In genomic region chr21:15978158-15978805, GRCh38 we compare ENCODE assay signal across 19 cellular contexts.
DNase-seq lines count a peak whose midpoint lies in the region; ATAC-seq and TF ChIP-seq lines count a peak whose summit lies in the region.
"Had no signal": no experiment of that assay in that cellular context is flagged by ENCODE, and none has a peak within 500 bp of the region (broad histone marks: within the 10 kb centered on the region; RNA-seq: fewer than 3 reads in every experiment).

No MANE protein-coding gene starts in this region.

- H3K4me3 ChIP-seq in BJ (ENCODE audit: low read depth, low read length) (no peak overlapping the region), IMR-90 (ENCODE audit: insufficient read depth, low read depth, low read length) (no peak overlapping the region), endocrine pancreas (ENCODE audit: control insufficient read depth, insufficient read depth, low read length) (peak overlapping the region; percentile 49), osteoblast (ENCODE audit: insufficient read depth, low read length) (no peak overlapping the region), coronary artery (no peak overlapping the region)
- H3K4me3 ChIP-seq: gastrocnemius medialis, mucosa of descending colon, ovary, stomach had no signal

- H3K9ac ChIP-seq in IMR-90 (ENCODE audit: low read depth, low read length), result no peak overlapping the region
- no peak overlapping the region for H3K9ac ChIP-seq in endocrine pancreas (ENCODE audit: control insufficient read depth, insufficient read depth, low read length)

- H3K36me3 ChIP-seq in BJ (ENCODE audit: control insufficient read depth, insufficient read depth, low read length), result no peaks in the 10 kb centered on the region
- H3K36me3 ChIP-seq in IMR-90 (ENCODE audit: control insufficient read depth, insufficient read depth, low read length), result no peaks in the 10 kb centered on the region
- no peaks in the 10 kb centered on the region for H3K36me3 ChIP-seq in endocrine pancreas (ENCODE audit: control insufficient read depth, insufficient read depth, low read length)
- H3K36me3 ChIP-seq in osteoblast (ENCODE audit: insufficient read depth, low read length), result no peaks in the 10 kb centered on the region
- H3K36me3 ChIP-seq: gastrocnemius medialis, ovary, stomach had no signal

- in situ Hi-C loops in IMR-90 (cut with MboI; ENCODE audit: low sequenced_read_pairs), result no loop called here

- no peak overlapping the region for H3K4me2 ChIP-seq in IMR-90 (ENCODE audit: low read depth, low read length)
- peak overlapping the region; percentile 16 for H3K4me2 ChIP-seq in osteoblast (ENCODE audit: insufficient read depth, low read length)

- H2BK15ac ChIP-seq in IMR-90 (ENCODE audit: low read depth, low read length), result no peak overlapping the region

- dilution Hi-C loops in IMR-90 (cut with HindIII; ENCODE audit: low sequenced_read_pairs, unreplicated experiment), result no loop called here

- no peak overlapping the region for H3K27ac ChIP-seq in IMR-90 (ENCODE audit: insufficient read depth, low read length)
- H3K27ac ChIP-seq in osteoblast (ENCODE audit: low read depth, low read length), result peak overlapping the region; percentile 17
- H3K27ac ChIP-seq in coronary artery, result no peak overlapping the region
- H3K27ac ChIP-seq: gastrocnemius medialis, ovary, stomach had no signal

- DNase-seq in BJ (ENCODE audit: low read depth) (peak; percentile 24), IMR-90 (peak; percentile 6), osteoblast (ENCODE audit: insufficient read length, low spot score, missing footprints) (no peak), coronary artery (ENCODE audit: low spot score) (no peak), posterior vena cava (ENCODE audit: low spot score) (no peak), GM10248 (ENCODE audit: extremely low spot score) (no peak), chondrocyte (ENCODE audit: low spot score) (no peak)
- DNase-seq: activated CD4-positive, alpha-beta T cell treated with anti-CD3 and anti-CD28 coated beads, Interleukin-2, amount 50 U/mL, for 1 hour; activated T-cell treated with anti-CD3 and anti-CD28 coated beads, Interleukin-2, amount 50 U/mL, for 24 hours; cortex of kidney; DMS79; gastrocnemius medialis; mucosa of descending colon; NCI-H2171; NK-92 treated with Interleukin-12 subunit alpha and Interleukin-12 subunit beta, amount 100 ng/mL, for 24 hours; ovary; stomach had no signal

- no peak overlapping the region for H4K5ac ChIP-seq in IMR-90 (ENCODE audit: low read depth, low read length)

- ATAC-seq in IMR-90 (ENCODE audit: low read depth), result peak; percentile 46; the same call in 1 of the 2 replicates
- ATAC-seq: gastrocnemius medialis, mucosa of descending colon had no signal

- H3K79me2 ChIP-seq in osteoblast (ENCODE audit: insufficient read depth, low read length), result no peaks in the 10 kb centered on the region

- H3K27ac Mint-ChIP-seq in chondrocyte (ENCODE audit: unreplicated experiment), result no peak overlapping the region
- H3K27ac Mint-ChIP-seq: activated T-cell treated with anti-CD3 and anti-CD28 coated beads, Interleukin-2, amount 50 U/mL, for 24 hours; B cell had no signal

- H2AK5ac ChIP-seq in IMR-90 (ENCODE audit: low read depth, low read length), result no peak overlapping the region

- TF ChIP-seq CTCF in BJ (IDR thresholded peaks at IDR 0.05; ENCODE audit: insufficient read depth, low read depth, low read length) (no peak), IMR-90 (conservative IDR thresholded peaks at IDR 0.05; ENCODE audit: low read depth, low read length) (no peak), osteoblast (IDR thresholded peaks at IDR 0.05; ENCODE audit: extremely low read depth, low read depth, low read length) (no peak), coronary artery (IDR thresholded peaks at IDR 0.05) (no peak), GM10248 (IDR thresholded peaks at IDR 0.05; ENCODE audit: control extremely low read depth, extremely low read depth, low read depth, missing control alignments) (no peak), chondrocyte (IDR thresholded peaks at IDR 0.05) (no peak)

- H4K91ac ChIP-seq in IMR-90 (ENCODE audit: insufficient read depth, low read depth, low read length), result no peak overlapping the region

- H3K27me3 ChIP-seq in BJ (ENCODE audit: control insufficient read depth, insufficient read depth, low read length) (no peaks in the 10 kb centered on the region), IMR-90 (ENCODE audit: control insufficient read depth, insufficient read depth, low read length) (no peaks in the 10 kb centered on the region), endocrine pancreas (ENCODE audit: control insufficient read depth, insufficient read depth, low read length) (no peaks in the 10 kb centered on the region), osteoblast (ENCODE audit: insufficient read depth, low read length) (no peaks in the 10 kb centered on the region)
- H3K27me3 ChIP-seq: gastrocnemius medialis, ovary, stomach had no signal

- no TSS peak for BruUV-seq in IMR-90 (replicated peaks; lab: Mats Ljungman, UMichigan)

- H3K23ac ChIP-seq in IMR-90 (ENCODE audit: low read depth, low read length), result no peak overlapping the region; the same call in 1 of the 2 replicates

- H3K27me3 Mint-ChIP-seq in chondrocyte (ENCODE audit: low read depth), result no peaks in the 10 kb centered on the region
- H3K27me3 Mint-ChIP-seq: B cell had no signal

- TF ChIP-seq RAD21 in IMR-90 (IDR thresholded peaks at IDR 0.05; ENCODE audit: low read length), result no peak

- H3K14ac ChIP-seq in IMR-90 (replicated peaks; ENCODE audit: low read depth, low read length), result no peak overlapping the region; the same call in 1 of the 2 replicates

- H3K4me1 ChIP-seq in IMR-90 (ENCODE audit: control insufficient read depth, insufficient read depth, low read length) (no peaks in the 10 kb centered on the region), endocrine pancreas (ENCODE audit: control insufficient read depth, insufficient read depth, low read length) (no peaks in the 10 kb centered on the region), osteoblast (ENCODE audit: insufficient read depth, low read length) (peaks cover 12% of the 10 kb centered on the region)
- H3K4me1 ChIP-seq: gastrocnemius medialis, stomach had no signal

- H4K20me1 ChIP-seq in IMR-90 (ENCODE audit: insufficient read depth, low read length) (no peaks in the 10 kb centered on the region), osteoblast (ENCODE audit: insufficient read depth, low read length) (no peaks in the 10 kb centered on the region)

- H3K18ac ChIP-seq in IMR-90 (ENCODE audit: low read depth, low read length), result no peak overlapping the region

- H2AFZ ChIP-seq in IMR-90 (replicated peaks; ENCODE audit: low read length, poor library complexity) (no peak overlapping the region), osteoblast (ENCODE audit: low read length) (no peak overlapping the region)

- no peak for TF ChIP-seq POLR2A in IMR-90 (IDR thresholded peaks at IDR 0.05; ENCODE audit: low read depth, low read length)

- POLR2A ChIA-PET in BJ (lab: Charles Lee) (no interaction called here), IMR-90 (lab: Charles Lee; ENCODE audit: unreplicated experiment) (no interaction called here), GM10248 (lab: Yijun Ruan, JAX) (no interaction called here)

- CTCF ChIA-PET in BJ (lab: Yijun Ruan, JAX) (interaction anchor here (0.8 kb wide), 1 partner anchor 352 kb away, joined by 3 read pairs; no protein-coding TSS in a partner anchor), IMR-90 (lab: Yijun Ruan, JAX) (no interaction called here), GM10248 (lab: Yijun Ruan, JAX) (no interaction called here)

- no peak overlapping the region for H2BK20ac ChIP-seq in IMR-90 (ENCODE audit: low read depth, low read length)

- no peaks in the 10 kb centered on the region for H3K9me3 Mint-ChIP-seq in chondrocyte (ENCODE audit: low read depth)
- H3K9me3 Mint-ChIP-seq: activated T-cell treated with anti-CD3 and anti-CD28 coated beads, Interleukin-2, amount 50 U/mL, for 24 hours had no signal

- H3K4me1 Mint-ChIP-seq in chondrocyte (ENCODE audit: low read depth), result peaks cover 18% of the 10 kb centered on the region
- H3K4me1 Mint-ChIP-seq: B cell had no signal

- no peak overlapping the region for H3K4ac ChIP-seq in IMR-90 (ENCODE audit: low read depth, low read length)

- no peaks in the 10 kb centered on the region for H3K9me1 ChIP-seq in IMR-90 (ENCODE audit: insufficient read depth, low read length)

- H3K79me1 ChIP-seq in IMR-90 (ENCODE audit: low read depth in 1 of 2, low read length in 2 of 2), result no peaks in the 10 kb centered on the region

- H3K4me3 Mint-ChIP-seq in chondrocyte (ENCODE audit: unreplicated experiment), result no peak overlapping the region
- H3K4me3 Mint-ChIP-seq: activated T-cell treated with anti-CD3 and anti-CD28 coated beads, Interleukin-2, amount 50 U/mL, for 24 hours; B cell had no signal

- H3K9me3 ChIP-seq in IMR-90 (ENCODE audit: control insufficient read depth, insufficient read depth, low read length) (no peaks in the 10 kb centered on the region), endocrine pancreas (ENCODE audit: control insufficient read depth, low read length) (no peaks in the 10 kb centered on the region), osteoblast (ENCODE audit: low read depth, low read length) (no peaks in the 10 kb centered on the region)
- H3K9me3 ChIP-seq: gastrocnemius medialis, mucosa of descending colon, ovary, stomach had no signal

- no peak overlapping the region for H2BK120ac ChIP-seq in IMR-90 (ENCODE audit: low read depth, low read length)

- H3K56ac ChIP-seq in IMR-90 (ENCODE audit: extremely low read depth, insufficient read depth, low read length), result no peak overlapping the region

- no peak overlapping the region for H2BK5ac ChIP-seq in IMR-90 (ENCODE audit: low read depth, low read length, poor library complexity, severe bottlenecking)

- no peak overlapping the region for H2AK9ac ChIP-seq in IMR-90 (replicated peaks; ENCODE audit: low read depth, low read length, poor library complexity)

- H4K8ac ChIP-seq in IMR-90 (ENCODE audit: low read depth in 2 of 2, low read length in 2 of 2), result no peak overlapping the region

- intact Hi-C loops in IMR-90 (cut with micrococcal nuclease), result no loop called here
- intact Hi-C loops in posterior vena cava (cut with DNase I), result no loop called here

- no CpG with 5 or more reads among the region's 3 CpGs for WGBS in IMR-90 (ENCODE audit: extremely low coverage in 2 of 2, insufficient read length in 1 of 2), 2 experiments

- no peaks in the 10 kb centered on the region for H3K36me3 Mint-ChIP-seq in chondrocyte (ENCODE audit: low read depth)

TF ChIP-seq in IMR-90, 13 proteins besides CTCF, POLR2A, EP300 and RAD21:
- no peak for TF ChIP-seq MXI1 (IDR thresholded peaks at IDR 0.05; ENCODE audit: borderline replicate concordance, low read depth, low read length)
- no peak for TF ChIP-seq BHLHE40 (IDR thresholded peaks at IDR 0.05; ENCODE audit: low read depth, low read length)

Comparison
In these comparisons a context has a peak if more than half of its experiments do, and no peak if none do; other contexts are left out.
1. DNase-seq: peak in BJ (single experiment) and IMR-90 (single experiment); none in osteoblast (single experiment), coronary artery (single experiment), posterior vena cava (single experiment), GM10248 (single experiment) and chondrocyte (single experiment).